In the genomic region with DNA sequence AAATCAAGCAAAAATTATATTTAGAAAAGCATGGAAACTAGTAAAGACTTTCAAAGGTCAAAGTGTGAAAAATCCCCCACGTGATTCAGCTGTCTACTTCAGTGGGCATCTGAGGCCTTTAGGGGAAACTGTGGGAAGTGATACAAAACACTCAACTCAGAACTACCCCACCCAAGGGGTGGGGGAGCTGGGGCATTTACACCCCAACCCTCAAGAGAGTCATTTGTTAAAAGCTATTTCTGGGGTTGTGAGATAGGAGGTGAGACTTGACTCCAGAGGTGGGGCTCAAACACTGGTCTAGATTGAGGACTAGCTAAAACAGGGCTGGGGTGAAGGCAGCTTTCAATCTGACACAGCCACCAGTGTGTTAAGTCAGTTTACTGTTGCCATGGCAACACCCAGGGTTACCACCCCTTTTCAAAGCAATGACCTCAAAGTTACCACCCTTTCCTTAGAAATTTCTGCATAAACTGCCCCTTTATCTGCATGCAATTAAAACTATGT, we compare ENCODE assay signal across 1 cellular context.
TF ChIP-seq lines count a peak whose summit lies in the region.

No MANE protein-coding gene starts in this region.

TF ChIP-seq in GM12878, 131 proteins besides CTCF, POLR2A, EP300 and RAD21 (continued from another document):
- TF ChIP-seq, protein P1, sequence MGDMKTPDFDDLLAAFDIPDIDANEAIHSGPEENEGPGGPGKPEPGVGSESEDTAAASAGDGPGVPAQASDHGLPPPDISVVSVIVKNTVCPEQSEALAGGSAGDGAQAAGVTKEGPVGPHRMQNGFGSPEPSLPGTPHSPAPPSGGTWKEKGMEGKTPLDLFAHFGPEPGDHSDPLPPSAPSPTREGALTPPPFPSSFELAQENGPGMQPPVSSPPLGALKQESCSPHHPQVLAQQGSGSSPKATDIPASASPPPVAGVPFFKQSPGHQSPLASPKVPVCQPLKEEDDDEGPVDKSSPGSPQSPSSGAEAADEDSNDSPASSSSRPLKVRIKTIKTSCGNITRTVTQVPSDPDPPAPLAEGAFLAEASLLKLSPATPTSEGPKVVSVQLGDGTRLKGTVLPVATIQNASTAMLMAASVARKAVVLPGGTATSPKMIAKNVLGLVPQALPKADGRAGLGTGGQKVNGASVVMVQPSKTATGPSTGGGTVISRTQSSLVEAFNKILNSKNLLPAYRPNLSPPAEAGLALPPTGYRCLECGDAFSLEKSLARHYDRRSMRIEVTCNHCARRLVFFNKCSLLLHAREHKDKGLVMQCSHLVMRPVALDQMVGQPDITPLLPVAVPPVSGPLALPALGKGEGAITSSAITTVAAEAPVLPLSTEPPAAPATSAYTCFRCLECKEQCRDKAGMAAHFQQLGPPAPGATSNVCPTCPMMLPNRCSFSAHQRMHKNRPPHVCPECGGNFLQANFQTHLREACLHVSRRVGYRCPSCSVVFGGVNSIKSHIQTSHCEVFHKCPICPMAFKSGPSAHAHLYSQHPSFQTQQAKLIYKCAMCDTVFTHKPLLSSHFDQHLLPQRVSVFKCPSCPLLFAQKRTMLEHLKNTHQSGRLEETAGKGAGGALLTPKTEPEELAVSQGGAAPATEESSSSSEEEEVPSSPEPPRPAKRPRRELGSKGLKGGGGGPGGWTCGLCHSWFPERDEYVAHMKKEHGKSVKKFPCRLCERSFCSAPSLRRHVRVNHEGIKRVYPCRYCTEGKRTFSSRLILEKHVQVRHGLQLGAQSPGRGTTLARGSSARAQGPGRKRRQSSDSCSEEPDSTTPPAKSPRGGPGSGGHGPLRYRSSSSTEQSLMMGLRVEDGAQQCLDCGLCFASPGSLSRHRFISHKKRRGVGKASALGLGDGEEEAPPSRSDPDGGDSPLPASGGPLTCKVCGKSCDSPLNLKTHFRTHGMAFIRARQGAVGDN (IDR thresholded peaks at IDR 0.05), result peak; percentile 88
- TF ChIP-seq SMARCA5 (IDR thresholded peaks at IDR 0.05) (no peak), MEF2B (IDR thresholded peaks at IDR 0.05; ENCODE audit: partially characterized antibody, poor library complexity, severe bottlenecking) (peak; percentile 96), MYC (IDR thresholded peaks at IDR 0.05; ENCODE audit: insufficient read depth, insufficient read length, insufficient replicate concordance, low read length, severe bottlenecking) (no peak), GATAD2B (conservative IDR thresholded peaks at IDR 0.05; ENCODE audit: low read depth) (0 out of 2 replicates have a peak, but pooled peaks have one; percentile 29), ZNF207 (IDR thresholded peaks at IDR 0.05; ENCODE audit: borderline replicate concordance) (peak; percentile 64; the same call in 1 of the 2 replicates), ZZZ3 (IDR thresholded peaks at IDR 0.05; ENCODE audit: control insufficient read depth, insufficient read length, low read depth) (no peak), TCF3 (IDR thresholded peaks at IDR 0.05; ENCODE audit: borderline replicate concordance, insufficient read depth, low read depth, low read length) (no peak), PAX8 (IDR thresholded peaks at IDR 0.05) (no peak)
- TF ChIP-seq, protein P2, sequence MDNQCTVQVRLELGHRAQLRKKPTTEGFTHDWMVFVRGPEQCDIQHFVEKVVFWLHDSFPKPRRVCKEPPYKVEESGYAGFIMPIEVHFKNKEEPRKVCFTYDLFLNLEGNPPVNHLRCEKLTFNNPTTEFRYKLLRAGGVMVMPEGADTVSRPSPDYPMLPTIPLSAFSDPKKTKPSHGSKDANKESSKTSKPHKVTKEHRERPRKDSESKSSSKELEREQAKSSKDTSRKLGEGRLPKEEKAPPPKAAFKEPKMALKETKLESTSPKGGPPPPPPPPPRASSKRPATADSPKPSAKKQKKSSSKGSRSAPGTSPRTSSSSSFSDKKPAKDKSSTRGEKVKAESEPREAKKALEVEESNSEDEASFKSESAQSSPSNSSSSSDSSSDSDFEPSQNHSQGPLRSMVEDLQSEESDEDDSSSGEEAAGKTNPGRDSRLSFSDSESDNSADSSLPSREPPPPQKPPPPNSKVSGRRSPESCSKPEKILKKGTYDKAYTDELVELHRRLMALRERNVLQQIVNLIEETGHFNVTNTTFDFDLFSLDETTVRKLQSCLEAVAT (IDR thresholded peaks at IDR 0.05), result no peak
- TF ChIP-seq, protein P3, sequence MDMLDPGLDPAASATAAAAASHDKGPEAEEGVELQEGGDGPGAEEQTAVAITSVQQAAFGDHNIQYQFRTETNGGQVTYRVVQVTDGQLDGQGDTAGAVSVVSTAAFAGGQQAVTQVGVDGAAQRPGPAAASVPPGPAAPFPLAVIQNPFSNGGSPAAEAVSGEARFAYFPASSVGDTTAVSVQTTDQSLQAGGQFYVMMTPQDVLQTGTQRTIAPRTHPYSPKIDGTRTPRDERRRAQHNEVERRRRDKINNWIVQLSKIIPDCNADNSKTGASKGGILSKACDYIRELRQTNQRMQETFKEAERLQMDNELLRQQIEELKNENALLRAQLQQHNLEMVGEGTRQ (IDR thresholded peaks at IDR 0.05; ENCODE audit: borderline replicate concordance, low read depth, low read length), result peak; percentile 49; the same call in 1 of the 2 replicates
- TF ChIP-seq, protein P4, sequence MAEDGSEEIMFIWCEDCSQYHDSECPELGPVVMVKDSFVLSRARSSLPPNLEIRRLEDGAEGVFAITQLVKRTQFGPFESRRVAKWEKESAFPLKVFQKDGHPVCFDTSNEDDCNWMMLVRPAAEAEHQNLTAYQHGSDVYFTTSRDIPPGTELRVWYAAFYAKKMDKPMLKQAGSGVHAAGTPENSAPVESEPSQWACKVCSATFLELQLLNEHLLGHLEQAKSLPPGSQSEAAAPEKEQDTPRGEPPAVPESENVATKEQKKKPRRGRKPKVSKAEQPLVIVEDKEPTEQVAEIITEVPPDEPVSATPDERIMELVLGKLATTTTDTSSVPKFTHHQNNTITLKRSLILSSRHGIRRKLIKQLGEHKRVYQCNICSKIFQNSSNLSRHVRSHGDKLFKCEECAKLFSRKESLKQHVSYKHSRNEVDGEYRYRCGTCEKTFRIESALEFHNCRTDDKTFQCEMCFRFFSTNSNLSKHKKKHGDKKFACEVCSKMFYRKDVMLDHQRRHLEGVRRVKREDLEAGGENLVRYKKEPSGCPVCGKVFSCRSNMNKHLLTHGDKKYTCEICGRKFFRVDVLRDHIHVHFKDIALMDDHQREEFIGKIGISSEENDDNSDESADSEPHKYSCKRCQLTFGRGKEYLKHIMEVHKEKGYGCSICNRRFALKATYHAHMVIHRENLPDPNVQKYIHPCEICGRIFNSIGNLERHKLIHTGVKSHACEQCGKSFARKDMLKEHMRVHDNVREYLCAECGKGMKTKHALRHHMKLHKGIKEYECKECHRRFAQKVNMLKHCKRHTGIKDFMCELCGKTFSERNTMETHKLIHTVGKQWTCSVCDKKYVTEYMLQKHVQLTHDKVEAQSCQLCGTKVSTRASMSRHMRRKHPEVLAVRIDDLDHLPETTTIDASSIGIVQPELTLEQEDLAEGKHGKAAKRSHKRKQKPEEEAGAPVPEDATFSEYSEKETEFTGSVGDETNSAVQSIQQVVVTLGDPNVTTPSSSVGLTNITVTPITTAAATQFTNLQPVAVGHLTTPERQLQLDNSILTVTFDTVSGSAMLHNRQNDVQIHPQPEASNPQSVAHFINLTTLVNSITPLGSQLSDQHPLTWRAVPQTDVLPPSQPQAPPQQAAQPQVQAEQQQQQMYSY (CRISPR knock-in tag; IDR thresholded peaks at IDR 0.05), result no peak
- TF ChIP-seq, protein P5, sequence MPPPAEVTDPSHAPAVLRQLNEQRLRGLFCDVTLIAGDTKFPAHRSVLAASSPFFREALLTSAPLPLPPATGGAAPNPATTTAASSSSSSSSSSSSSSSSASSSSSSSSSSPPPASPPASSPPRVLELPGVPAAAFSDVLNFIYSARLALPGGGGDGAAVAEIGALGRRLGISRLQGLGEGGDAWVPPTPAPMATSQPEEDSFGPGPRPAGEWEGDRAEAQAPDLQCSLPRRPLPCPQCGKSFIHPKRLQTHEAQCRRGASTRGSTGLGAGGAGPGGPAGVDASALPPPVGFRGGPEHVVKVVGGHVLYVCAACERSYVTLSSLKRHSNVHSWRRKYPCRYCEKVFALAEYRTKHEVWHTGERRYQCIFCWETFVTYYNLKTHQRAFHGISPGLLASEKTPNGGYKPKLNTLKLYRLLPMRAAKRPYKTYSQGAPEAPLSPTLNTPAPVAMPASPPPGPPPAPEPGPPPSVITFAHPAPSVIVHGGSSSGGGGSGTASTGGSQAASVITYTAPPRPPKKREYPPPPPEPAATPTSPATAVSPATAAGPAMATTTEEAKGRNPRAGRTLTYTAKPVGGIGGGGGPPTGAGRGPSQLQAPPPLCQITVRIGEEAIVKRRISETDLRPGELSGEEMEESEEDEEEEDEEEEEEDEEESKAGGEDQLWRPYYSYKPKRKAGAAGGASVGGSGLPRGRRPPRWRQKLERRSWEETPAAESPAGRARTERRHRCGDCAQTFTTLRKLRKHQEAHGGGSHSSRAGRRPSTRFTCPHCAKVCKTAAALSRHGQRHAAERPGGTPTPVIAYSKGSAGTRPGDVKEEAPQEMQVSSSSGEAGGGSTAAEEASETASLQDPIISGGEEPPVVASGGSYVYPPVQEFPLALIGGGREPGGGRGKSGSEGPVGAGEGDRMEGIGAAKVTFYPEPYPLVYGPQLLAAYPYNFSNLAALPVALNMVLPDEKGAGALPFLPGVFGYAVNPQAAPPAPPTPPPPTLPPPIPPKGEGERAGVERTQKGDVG (CRISPR knock-in tag; IDR thresholded peaks at IDR 0.05), result no peak
